10 cellular contexts compared by ENCODE assay signal in genomic region chr10:80250399-80250798, GRCh38. TPM values are rescaled to one million over a fixed set of nuclear protein-coding genes. Genes with fewer than 3 reads are reported as not detected.
A peak's percentile ranks its signal among the peaks of the same experiment; 100 is the strongest.
DNase-seq lines count a peak whose midpoint lies in the region; ATAC-seq, FAIRE-seq and TF ChIP-seq lines count a peak whose summit lies in the region.
"Not testable (repeated sequence)": the region's sequence is repeated elsewhere in the genome, so short reads cannot be mapped to it uniquely, and the experiment has no call there.
"Had no signal": no experiment of that assay in that cellular context is flagged by ENCODE, and none has a peak within 500 bp of the region (broad histone marks: within the 10 kb centered on the region; RNA-seq: fewer than 3 reads in every experiment).

No MANE protein-coding gene starts in this region.

- FAIRE-seq in A549 (lab: Jason Lieb, UNC) (peak; percentile 18), GM12878 (lab: Jason Lieb, UNC) (peak; percentile 94)

- TF ChIP-seq CTCF in A549 (IDR thresholded peaks at IDR 0.05); Panc1 (IDR thresholded peaks at IDR 0.05); GM12878 (IDR thresholded peaks at IDR 0.05 in 2 of 3, conservative IDR thresholded peaks at IDR 0.05 in 1 of 3; ENCODE audit: control insufficient read depth in 2 of 3, extremely low read depth in 1 of 3, insufficient read depth in 1 of 3, low read depth in 3 of 3, low read length in 3 of 3); left lung (IDR thresholded peaks at IDR 0.05): not testable (repeated sequence)
- peak; percentile 15; the same call in 1 of the 2 replicates for TF ChIP-seq CTCF in HFFc6 (IDR thresholded peaks at IDR 0.05)

- RAD21 ChIA-PET in GM12878 (lab: Charles Lee; ENCODE audit: unreplicated experiment) = not testable (repeated sequence)

- H3K27ac Mint-ChIP-seq in HFFc6; stimulated activated memory B cell treated with anti-CD40 and anti-IgM and Interleukin-4, amounts not matched to agents 10 μg/mL and 1 μg/mL and 100 μg/mL, for 72 hours: not testable (repeated sequence)

- peaks cover 24% of the 10 kb centered on the region for H3K4me1 Mint-ChIP-seq in HFFc6 (ENCODE audit: low read depth)
- not testable (repeated sequence) for H3K4me1 Mint-ChIP-seq in stimulated activated memory B cell treated with anti-CD40 and anti-IgM and Interleukin-4, amounts not matched to agents 10 μg/mL and 1 μg/mL and 100 μg/mL, for 72 hours

- SMC1A ChIA-PET in GM12878 (lab: Charles Lee; ENCODE audit: uncharacterized antibody, unreplicated experiment) = not testable (repeated sequence)

- H3K9me3 ChIP-seq in A549; Panc1 (ENCODE audit: control insufficient read depth, insufficient read depth, low read depth, low read length); GM12878 (replicated peaks; ENCODE audit: control insufficient read depth, insufficient read depth, low read length); left lung: not testable (repeated sequence)

- TF ChIP-seq RAD21 in A549 (conservative IDR thresholded peaks at IDR 0.05 in 1 of 2, IDR thresholded peaks at IDR 0.05 in 1 of 2); GM12878 (IDR thresholded peaks at IDR 0.05; ENCODE audit: insufficient read depth, low read depth, low read length): not testable (repeated sequence)

- not testable (repeated sequence) for TF ChIP-seq EP300 in A549 (IDR thresholded peaks at IDR 0.05); GM12878 (IDR thresholded peaks at IDR 0.05; ENCODE audit: borderline replicate concordance in 1 of 2, control insufficient read depth in 1 of 2, low read depth in 2 of 2, low read length in 2 of 2)

- POLR2A ChIA-PET in A549 (lab: Yijun Ruan, JAX); Panc1 (lab: Charles Lee); GM12878 (lab: Charles Lee): not testable (repeated sequence)

- BruUV-seq in Panc1 (replicated peaks; lab: Mats Ljungman, UMichigan); GM12878 (replicated peaks; lab: Mats Ljungman, UMichigan): not testable (repeated sequence)

- ATAC-seq in A549 (peak; percentile 68 to 92; a peak in 5 of 6 replicates), GM18868 (IDR thresholded peaks at IDR 0.05; ENCODE audit: unreplicated experiment) (peak; percentile 52), Panc1 (peak; percentile 83), GM12878 (peak; percentile 86), Right ventricle myocardium inferior (peak; percentile 58), left lung (peak; percentile 73)
- ATAC-seq in stimulated activated memory B cell treated with anti-CD40 and anti-IgM and Interleukin-4, amounts not matched to agents 10 μg/mL and 1 μg/mL and 100 μg/mL, for 72 hours = peak; percentile 55

- not testable (repeated sequence) for H4K20me1 ChIP-seq in GM12878 (ENCODE audit: control insufficient read depth, insufficient read depth)

- not testable (repeated sequence) for H3K27ac ChIP-seq in A549; Panc1 (ENCODE audit: low read length); GM12878 (ENCODE audit: control insufficient read depth, insufficient read depth); left lung

- H3K79me2 ChIP-seq in GM12878 (ENCODE audit: control insufficient read depth, insufficient read depth, low read length) = not testable (repeated sequence)

- CTCF ChIA-PET in A549 (lab: Yijun Ruan, JAX); Panc1 (lab: Charles Lee); GM12878 (lab: Yijun Ruan, JAX): not testable (repeated sequence)

- WGBS in A549 (ENCODE audit: missing lambda C conversion rate) = no CpG with 5 or more reads among the region's 1 CpG
- no CpG with 5 or more reads among the region's 1 CpG for WGBS in GM12878 (ENCODE audit: insufficient coverage, insufficient replicate concordance, low lambda C conversion rate, missing lambda C conversion rate)

- in situ Hi-C loops in Panc1 (cut with HindIII; ENCODE audit: low pct_unique_long_range_greater_than_20kb, low sequenced_read_pairs); GM12878 (cut with MboI): not testable (repeated sequence)

- not testable (repeated sequence) for H3K4me3 ChIP-seq in A549; Panc1 (ENCODE audit: low read depth in 2 of 2, low read length in 2 of 2); GM12878; left lung

- not testable (repeated sequence) for H3K4me3 Mint-ChIP-seq in HFFc6; stimulated activated memory B cell treated with anti-CD40 and anti-IgM and Interleukin-4, amounts not matched to agents 10 μg/mL and 1 μg/mL and 100 μg/mL, for 72 hours

- H2AFZ ChIP-seq in GM12878 (ENCODE audit: control insufficient read depth, low read depth, low read length) = not testable (repeated sequence)

- H3K36me3 Mint-ChIP-seq in HFFc6 (ENCODE audit: low read depth); stimulated activated memory B cell treated with anti-CD40 and anti-IgM and Interleukin-4, amounts not matched to agents 10 μg/mL and 1 μg/mL and 100 μg/mL, for 72 hours: not testable (repeated sequence)

- H3K9ac ChIP-seq in GM12878 (ENCODE audit: control insufficient read depth, insufficient read depth, low read length) = not testable (repeated sequence)

- intact Hi-C loops in Panc1 (cut with micrococcal nuclease; ENCODE audit: unreplicated experiment); GM12878 (cut with micrococcal nuclease; ENCODE audit: unreplicated experiment); Right ventricle myocardium inferior (cut with DNase I); left lung (cut with DNase I): not testable (repeated sequence)

- not testable (repeated sequence) for DNase-seq in A549 (ENCODE audit: low read depth in 1 of 2, low spot score in 1 of 2); HFFc6; Panc1 (ENCODE audit: low read depth, low spot score); GM12878 (ENCODE audit: low read depth, low spot score); Right ventricle myocardium inferior (ENCODE audit: missing footprints); left lung

- H3K4me2 ChIP-seq in A549; GM12878 (ENCODE audit: control insufficient read depth, insufficient read depth): not testable (repeated sequence)

- not testable (repeated sequence) for TF ChIP-seq POLR2A in A549 (IDR thresholded peaks at IDR 0.05; ENCODE audit: low read length); GM12878 (IDR thresholded peaks at IDR 0.05; ENCODE audit: low read depth, low read length)

- not testable (repeated sequence) for H3K9me3 Mint-ChIP-seq in HFFc6; stimulated activated memory B cell treated with anti-CD40 and anti-IgM and Interleukin-4, amounts not matched to agents 10 μg/mL and 1 μg/mL and 100 μg/mL, for 72 hours

- H3K27me3 ChIP-seq in Panc1 (ENCODE audit: control insufficient read depth, insufficient read depth, low read length); GM12878 (replicated peaks in 1 of 2; ENCODE audit: control insufficient read depth in 2 of 2, insufficient read depth in 2 of 2, low read length in 1 of 2); left lung: not testable (repeated sequence)

- H3K27me3 Mint-ChIP-seq in HFFc6 (ENCODE audit: insufficient read depth) = peaks cover 12% of the 10 kb centered on the region
- H3K27me3 Mint-ChIP-seq in stimulated activated memory B cell treated with anti-CD40 and anti-IgM and Interleukin-4, amounts not matched to agents 10 μg/mL and 1 μg/mL and 100 μg/mL, for 72 hours = peaks cover 18% of the 10 kb centered on the region

- H3K36me3 ChIP-seq in Panc1 (ENCODE audit: control insufficient read depth, insufficient read depth, low read length); GM12878 (ENCODE audit: control insufficient read depth in 2 of 2, insufficient read depth in 2 of 2, low read length in 1 of 2); left lung: not testable (repeated sequence)

- H3K4me1 ChIP-seq in A549; Panc1 (ENCODE audit: control insufficient read depth, insufficient read depth, low read length); GM12878 (ENCODE audit: control insufficient read depth, insufficient read depth, low read length): not testable (repeated sequence)
- peaks cover 0 to 24% of the 10 kb centered on the region in 2 donors for H3K4me1 ChIP-seq in left lung

RNA-seq across cellular contexts. Expression of gene MAT1A, which starts 39.1 kb away (rescaled TPM):
- 0.13 and 0.16 TPM in 2 replicates for polyA plus RNA-seq in A549 (2011; rRNA removed)
- 0.03 TPM in 1 of 2 replicates, not detected in the other for polyA plus RNA-seq in A549 (2012; cell fraction: cytosol; rRNA removed)
- polyA plus RNA-seq in A549 (2012; cell fraction: nucleus; rRNA removed) = 0.07 and 0.09 TPM in 2 replicates
- 0.03 to 0.20 TPM (median 0.05 TPM) in 3 replicates for polyA plus RNA-seq in A549 (2017; fragmentation: RNase III; extraction: RNeasy Plus Mini Kit Qiagen cat#74134 plus additional on column Dnase treatment)
- polyA minus RNA-seq in A549 (2011; rRNA and poly(A)+ RNA removed) = 0.19 TPM in 1 of 2 replicates, not detected in the other
- not detected for total RNA-seq in HFFc6 (2021; fragmentation: NEBNext Ultra II Directional; extraction: Animal tissue kit (Norgen Biotek cat#: 25700))
- 1.5 TPM for total RNA-seq in Panc1 (2021; ENCODE audit: unreplicated experiment)
- polyA plus RNA-seq in Panc1 (2012; ENCODE audit: insufficient read length) = 1.2 TPM
- total RNA-seq in GM12878 (2013; cell fraction: nucleolus; rRNA removed) = not detected in 2 replicates
- total RNA-seq in GM12878 (2014; rRNA removed) = not detected in 2 replicates
- total RNA-seq in GM12878 (2014; rRNA removed; fragmentation: Illumina TruSeq; extraction: Trizol) = not detected in 2 replicates
- 0.23 and 0.29 TPM in 2 replicates for total RNA-seq in GM12878 (2021)
- polyA plus RNA-seq in GM12878 (2011; ENCODE audit: low read depth) = not detected
- polyA plus RNA-seq in GM12878 (2011; rRNA removed) = not detected in 2 replicates
- 0.02 TPM in 1 of 2 replicates, not detected in the other for polyA plus RNA-seq in GM12878 (2011; cell fraction: cytosol; rRNA removed)
- not detected in 2 replicates for polyA plus RNA-seq in GM12878 (2011; cell fraction: nucleus; rRNA removed)
- 0.07 TPM in 1 of 2 replicates, not detected in the other for polyA plus RNA-seq in GM12878 (2012)
- not detected in 2 replicates for polyA plus RNA-seq in GM12878 (2014; fragmentation: Illumina TruSeq; extraction: Trizol)
- polyA plus RNA-seq in GM12878 (2014; fragmentation: Nextera tagmentation; extraction: Ambion mirVana) = not detected
- polyA plus RNA-seq in GM12878 (2014; rRNA removed) = not detected in 2 replicates
- polyA plus RNA-seq in GM12878 (2016; fragmentation: Nextera tagmentation; extraction: Ambion mirVana) = not detected
- polyA minus RNA-seq in GM12878 (2011; rRNA and poly(A)+ RNA removed) = not detected in 2 replicates
- polyA minus RNA-seq in GM12878 (2011; cell fraction: cytosol; rRNA and poly(A)+ RNA removed) = not detected in 2 replicates
- polyA minus RNA-seq in GM12878 (2011; cell fraction: nucleus; rRNA and poly(A)+ RNA removed) = not detected in 2 replicates
- total RNA-seq in Right ventricle myocardium inferior = 0.19 TPM
- total RNA-seq in left lung = under 1 TPM; 0.38 to 0.76 TPM
- total RNA-seq: CD8-positive, alpha-beta memory T cell; PC-9 had no signal
- polyA plus RNA-seq: CD8-positive, alpha-beta memory T cell had no signal

RNA-seq across cellular contexts. Expression of gene ANXA11, which starts 45.1 kb away (rescaled TPM):
- polyA plus RNA-seq in A549 (2011; rRNA removed) (92.6 and 123 TPM in 2 replicates), A549 (2017; fragmentation: RNase III; extraction: RNeasy Plus Mini Kit Qiagen cat#74134 plus additional on column Dnase treatment) (117 to 121 TPM (median 119 TPM) in 3 replicates), GM12878 (2011; rRNA removed) (126 and 129 TPM in 2 replicates), GM12878 (2014; fragmentation: Illumina TruSeq; extraction: Trizol) (94.2 and 117 TPM in 2 replicates), GM12878 (2014; fragmentation: Nextera tagmentation; extraction: Ambion mirVana) (10 to 100 TPM; 25.0 to 67.7 TPM), GM12878 (2014; rRNA removed) (57.0 and 61.4 TPM in 2 replicates), GM12878 (2016; fragmentation: Nextera tagmentation; extraction: Ambion mirVana) (10 to 100 TPM; 73.7 to 80.5 TPM)
- 98.4 and 119 TPM in 2 replicates for polyA plus RNA-seq in A549 (2012; cell fraction: cytosol; rRNA removed)
- 109 and 134 TPM in 2 replicates for polyA plus RNA-seq in A549 (2012; cell fraction: nucleus; rRNA removed)
- polyA minus RNA-seq in A549 (2011; rRNA and poly(A)+ RNA removed) = 78.8 and 93.8 TPM in 2 replicates
- 100 to 1,000 TPM; 253 to 361 (median 336) TPM for total RNA-seq in HFFc6 (2021; fragmentation: NEBNext Ultra II Directional; extraction: Animal tissue kit (Norgen Biotek cat#: 25700))
- total RNA-seq in Panc1 (2021; ENCODE audit: unreplicated experiment) (241 TPM), GM12878 (2014; rRNA removed) (53.1 and 64.8 TPM in 2 replicates), GM12878 (2014; rRNA removed; fragmentation: Illumina TruSeq; extraction: Trizol) (66.4 and 70.7 TPM in 2 replicates), GM12878 (2021) (100 and 104 TPM in 2 replicates), Right ventricle myocardium inferior (420 TPM), left lung (100 to 1,000 TPM; 281 to 298 TPM)
- polyA plus RNA-seq in Panc1 (2012; ENCODE audit: insufficient read length) = 310 TPM
- 88.9 and 92.3 TPM in 2 replicates for total RNA-seq in GM12878 (2013; cell fraction: nucleolus; rRNA removed)
- polyA plus RNA-seq in GM12878 (2011; ENCODE audit: low read depth) = 161 TPM
- polyA plus RNA-seq in GM12878 (2011; cell fraction: cytosol; rRNA removed) = 98.8 and 103 TPM in 2 replicates
- polyA plus RNA-seq in GM12878 (2011; cell fraction: nucleus; rRNA removed) = 71.7 and 72.2 TPM in 2 replicates
- 186 and 310 TPM in 2 replicates for polyA plus RNA-seq in GM12878 (2012)
- 75.3 and 100 TPM in 2 replicates for polyA minus RNA-seq in GM12878 (2011; rRNA and poly(A)+ RNA removed)
- 46.5 and 59.4 TPM in 2 replicates for polyA minus RNA-seq in GM12878 (2011; cell fraction: cytosol; rRNA and poly(A)+ RNA removed)
- 26.7 and 47.8 TPM in 2 replicates for polyA minus RNA-seq in GM12878 (2011; cell fraction: nucleus; rRNA and poly(A)+ RNA removed)
